5 cellular contexts compared by ENCODE assay signal in the genomic region with DNA sequence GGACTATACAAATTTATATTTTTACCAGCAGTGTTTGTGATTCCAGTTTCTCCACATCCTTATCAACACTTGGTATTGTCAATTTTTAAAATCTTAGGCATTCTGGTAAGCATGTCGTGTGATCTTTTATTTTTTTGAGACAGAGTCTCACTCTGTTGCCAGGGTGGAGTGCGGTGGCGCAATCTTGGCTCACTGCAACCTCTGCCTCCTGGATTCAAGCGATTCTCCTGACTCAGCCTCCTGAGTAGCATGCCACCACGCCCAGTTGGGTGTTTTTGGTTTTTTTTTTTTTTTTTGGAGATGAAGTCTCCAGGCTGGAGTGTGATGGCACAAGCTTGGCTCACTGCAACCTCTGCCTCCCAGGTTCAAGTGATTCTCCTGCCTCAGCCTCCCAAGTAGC.
DNase-seq lines count a peak whose midpoint lies in the region; ATAC-seq and TF ChIP-seq lines count a peak whose summit lies in the region.
"Not testable (repeated sequence)": the region's sequence is repeated elsewhere in the genome, so short reads cannot be mapped to it uniquely, and the experiment has no call there.

No MANE protein-coding gene starts in this region.

- not testable (repeated sequence) for H2BK12ac ChIP-seq in trophoblast cell (ENCODE audit: low read length)

- H3K36me3 ChIP-seq in MG63; PC-3 (ENCODE audit: low read depth, low read length); trophoblast cell (ENCODE audit: control insufficient read depth in 1 of 2, insufficient read depth in 2 of 2, low read length in 2 of 2): not testable (repeated sequence)

- CTCF ChIA-PET in PC-3 (lab: Charles Lee): not testable (repeated sequence)
- CTCF ChIA-PET in MCF 10A (lab: Yijun Ruan, JAX): interaction anchor here (0.6 kb wide), 1 partner anchor 40 kb away, joined by 3 read pairs; no protein-coding TSS in a partner anchor

- not testable (repeated sequence) for H4K12ac ChIP-seq in trophoblast cell (ENCODE audit: low read depth, low read length)

- not testable (repeated sequence) for H3K27me3 ChIP-seq in MG63; PC-3 (ENCODE audit: low read length); trophoblast cell (ENCODE audit: insufficient read depth, low read length)

- not testable (repeated sequence) for H3K4me1 Mint-ChIP-seq in MCF 10A (ENCODE audit: insufficient read depth, unreplicated experiment)

- intact Hi-C loops in PC-3 (cut with micrococcal nuclease); MCF 10A (cut with micrococcal nuclease): not testable (repeated sequence)

- not testable (repeated sequence) for H3K14ac ChIP-seq in trophoblast cell (ENCODE audit: low read length)

- not testable (repeated sequence) for H3K27me3 Mint-ChIP-seq in MCF 10A (ENCODE audit: insufficient read depth, unreplicated experiment)

- DNase-seq in MG63 (peak; percentile 16), PC-3 (peak; percentile 10), MCF 10A (ENCODE audit: unreplicated experiment) (peak; percentile 49), epithelial cell of esophagus (ENCODE audit: low read depth) (peak; percentile 20), trophoblast cell (peak; percentile 50 to 72)

- H3K79me1 ChIP-seq in trophoblast cell (ENCODE audit: low read length): not testable (repeated sequence)

- H4K91ac ChIP-seq in trophoblast cell (ENCODE audit: low read depth, low read length): not testable (repeated sequence)

- H2BK120ac ChIP-seq in trophoblast cell (ENCODE audit: insufficient read depth, low read length, poor library complexity): not testable (repeated sequence)

- not testable (repeated sequence) for H3K23ac ChIP-seq in trophoblast cell (ENCODE audit: low read length)

- not testable (repeated sequence) for H3K9ac ChIP-seq in PC-3 (ENCODE audit: low read length); trophoblast cell (ENCODE audit: low read length)

- H3K27ac Mint-ChIP-seq in MCF 10A (ENCODE audit: low read depth, unreplicated experiment): not testable (repeated sequence)

- H3K79me2 ChIP-seq in PC-3 (ENCODE audit: low read length); trophoblast cell (ENCODE audit: control insufficient read depth, insufficient read depth, low read length, poor library complexity): not testable (repeated sequence)

- H3K9me2 ChIP-seq in PC-3 (replicated peaks; ENCODE audit: low read length): not testable (repeated sequence)

- not testable (repeated sequence) for H2AK5ac ChIP-seq in trophoblast cell (ENCODE audit: low read length)

- H3K9me3 ChIP-seq in MG63; PC-3 (ENCODE audit: low read length); trophoblast cell (ENCODE audit: insufficient read depth, low read depth, low read length): not testable (repeated sequence)

- TF ChIP-seq CTCF in PC-3 (conservative IDR thresholded peaks at IDR 0.05; ENCODE audit: low read depth, low read length); MCF 10A (IDR thresholded peaks at IDR 0.05; ENCODE audit: unreplicated experiment); epithelial cell of esophagus (IDR thresholded peaks at IDR 0.05; ENCODE audit: insufficient read depth, low read depth, low read length, missing control alignments): not testable (repeated sequence)

- BruUV-seq in PC-3 (replicated peaks; lab: Mats Ljungman, UMichigan); MCF 10A (replicated peaks; lab: Mats Ljungman, UMichigan): not testable (repeated sequence)

- not testable (repeated sequence) for H3K36me3 Mint-ChIP-seq in MCF 10A (ENCODE audit: insufficient read depth, unreplicated experiment)

- H2AFZ ChIP-seq in PC-3 (ENCODE audit: low read length); trophoblast cell (ENCODE audit: insufficient read depth, low read length, poor library complexity): not testable (repeated sequence)

- H3K4me2 ChIP-seq in PC-3 (ENCODE audit: low read length); trophoblast cell (ENCODE audit: low read length): not testable (repeated sequence)

- WGBS in trophoblast cell (ENCODE audit: extremely low coverage, insufficient coverage, insufficient read length): no CpG with 5 or more reads among the region's 5 CpGs

- H3K27ac ChIP-seq in PC-3 (ENCODE audit: low read length); trophoblast cell (ENCODE audit: low read depth, low read length): not testable (repeated sequence)

- not testable (repeated sequence) for H3K18ac ChIP-seq in trophoblast cell (ENCODE audit: low read length)

- POLR2A ChIA-PET in PC-3 (lab: Charles Lee; ENCODE audit: unreplicated experiment); MCF 10A (lab: Yijun Ruan, JAX): not testable (repeated sequence)

- H3K9me3 Mint-ChIP-seq in MCF 10A (ENCODE audit: unreplicated experiment): peaks cover 16% of the 10 kb centered on the region

- H3F3A ChIP-seq in PC-3 (ENCODE audit: low read length, unreplicated experiment): not testable (repeated sequence)

- ATAC-seq in PC-3: not testable (repeated sequence)

- H3K4me3 ChIP-seq in MG63; PC-3 (ENCODE audit: low read length); epithelial cell of esophagus (ENCODE audit: low read length); trophoblast cell (ENCODE audit: low read depth, low read length): not testable (repeated sequence)

- peaks cover 26% of the 10 kb centered on the region for H3K4me1 ChIP-seq in PC-3 (ENCODE audit: insufficient read depth, low read length)
- H3K4me1 ChIP-seq in trophoblast cell (ENCODE audit: control insufficient read depth in 1 of 2, insufficient read depth in 2 of 2, low read length in 2 of 2): not testable (repeated sequence)

- H3K4me3 Mint-ChIP-seq in MCF 10A (ENCODE audit: unreplicated experiment): not testable (repeated sequence)

- not testable (repeated sequence) for H4K8ac ChIP-seq in trophoblast cell (ENCODE audit: low read depth, low read length)

- not testable (repeated sequence) for H3K4ac ChIP-seq in trophoblast cell (ENCODE audit: low read depth, low read length)

- not testable (repeated sequence) for H4K20me1 ChIP-seq in PC-3 (ENCODE audit: low read length)

- not testable (repeated sequence) for H2BK5ac ChIP-seq in trophoblast cell (ENCODE audit: low read depth, low read length, poor library complexity)

Comparison
In these comparisons a context has a peak if more than half of its experiments do, and no peak if none do; other contexts are left out.
1. DNase-seq: peak in every context shown above with its lines; median percentile 61 in trophoblast cell; 49 in MCF 10A; 20 in epithelial cell of esophagus; 16 in MG63; 10 in PC-3.